ENCODE assay signal across 26 cellular contexts in genomic region chr3:183484676-183485075, GRCh38. TPM values are rescaled to one million over a fixed set of nuclear protein-coding genes. Genes with fewer than 3 reads are reported as not detected.
DNase-seq lines count a peak whose midpoint lies in the region; ATAC-seq and TF ChIP-seq lines count a peak whose summit lies in the region.
"Had no signal": no experiment of that assay in that cellular context is flagged by ENCODE, and none has a peak within 500 bp of the region (broad histone marks: within the 10 kb centered on the region; RNA-seq: fewer than 3 reads in every experiment).

No MANE protein-coding gene starts in this region.

- H3K9me3 ChIP-seq in endodermal cell (ENCODE audit: control insufficient read depth, low read length) (no peaks in the 10 kb centered on the region), heart right ventricle (no peaks in the 10 kb centered on the region)
- H3K9me3 ChIP-seq: sigmoid colon, SJSA1 had no signal

- H3K27ac Mint-ChIP-seq in HFFc6 (peak overlapping the region; percentile 41), endodermal cell (peak overlapping the region; percentile 55)
- peak overlapping the region; percentile 61 for H3K27ac Mint-ChIP-seq in stimulated activated memory B cell treated with anti-CD40 and anti-IgM and Interleukin-4, amounts not matched to agents 10 μg/mL and 1 μg/mL and 100 μg/mL, for 72 hours
- H3K27ac Mint-ChIP-seq: activated CD4-positive, alpha-beta T cell treated with anti-CD3 and anti-CD28 coated beads, Interleukin-2, amount 10 ng/mL, durations not matched to agents 24 days and 14 days had no signal

- 100% methylated on average over 1 of the region's 1 CpG for WGBS in endodermal cell (ENCODE audit: insufficient coverage in 1 of 2, insufficient read length in 1 of 2), 2 experiments
- WGBS in heart right ventricle, 2 donors: 83 to 92% methylated on average over 1 of the region's 1 CpG

- H3K4me1 ChIP-seq in endodermal cell (ENCODE audit: control insufficient read depth, insufficient read depth, low read length) (peaks cover 12% of the 10 kb centered on the region), heart right ventricle (peaks cover 0 to 26% (median 6%) of the 10 kb centered on the region in 9 donors)
- H3K4me1 ChIP-seq: sigmoid colon, SJSA1 had no signal

- H3K27me3 Mint-ChIP-seq in HFFc6 (ENCODE audit: insufficient read depth) (peaks cover 11% of the 10 kb centered on the region), endodermal cell (ENCODE audit: insufficient read depth) (peaks cover 2% of the 10 kb centered on the region)
- H3K27me3 Mint-ChIP-seq in stimulated activated memory B cell treated with anti-CD40 and anti-IgM and Interleukin-4, amounts not matched to agents 10 μg/mL and 1 μg/mL and 100 μg/mL, for 72 hours: no peaks in the 10 kb centered on the region
- H3K27me3 Mint-ChIP-seq: activated CD4-positive, alpha-beta T cell treated with anti-CD3 and anti-CD28 coated beads, Interleukin-2, amount 10 ng/mL, durations not matched to agents 24 days and 14 days; activated naive CD8-positive, alpha-beta T cell had no signal

- H3K36me3 Mint-ChIP-seq in HFFc6 (ENCODE audit: low read depth) (0 out of 2 replicates have a peak, but pooled peaks cover 5% of the 10 kb centered on the region), endodermal cell (ENCODE audit: low read depth) (no peaks in the 10 kb centered on the region)
- peaks cover 6% of the 10 kb centered on the region for H3K36me3 Mint-ChIP-seq in stimulated activated memory B cell treated with anti-CD40 and anti-IgM and Interleukin-4, amounts not matched to agents 10 μg/mL and 1 μg/mL and 100 μg/mL, for 72 hours
- H3K36me3 Mint-ChIP-seq: activated naive CD8-positive, alpha-beta T cell had no signal

- H3K4me3 ChIP-seq in endodermal cell (ENCODE audit: low read length) (no peak overlapping the region), heart right ventricle (no peak overlapping the region)
- H3K4me3 ChIP-seq: GM23248, sigmoid colon, SJSA1 had no signal

- H3K9me3 Mint-ChIP-seq in HFFc6: no peaks in the 10 kb centered on the region
- no peaks in the 10 kb centered on the region for H3K9me3 Mint-ChIP-seq in endodermal cell
- no peaks in the 10 kb centered on the region for H3K9me3 Mint-ChIP-seq in stimulated activated memory B cell treated with anti-CD40 and anti-IgM and Interleukin-4, amounts not matched to agents 10 μg/mL and 1 μg/mL and 100 μg/mL, for 72 hours
- H3K9me3 Mint-ChIP-seq: activated CD4-positive, alpha-beta T cell treated with anti-CD3 and anti-CD28 coated beads, Interleukin-2, amount 10 ng/mL, durations not matched to agents 24 days and 14 days; CD8-positive, alpha-beta memory T cell had no signal

- H3K36me3 ChIP-seq in endodermal cell (ENCODE audit: control insufficient read depth, insufficient read depth, low read length) (no peaks in the 10 kb centered on the region), heart right ventricle (no peaks in the 10 kb centered on the region)
- H3K36me3 ChIP-seq: sigmoid colon, SJSA1, WERI-Rb-1 had no signal

- no peak overlapping the region for H3K9ac ChIP-seq in endodermal cell (ENCODE audit: extremely low read depth, low read length, poor library complexity, severe bottlenecking)
- H3K9ac ChIP-seq: GM23248 had no signal

- no peak overlapping the region for H3K4me3 Mint-ChIP-seq in HFFc6
- H3K4me3 Mint-ChIP-seq in endodermal cell: no peak overlapping the region
- H3K4me3 Mint-ChIP-seq in stimulated activated memory B cell treated with anti-CD40 and anti-IgM and Interleukin-4, amounts not matched to agents 10 μg/mL and 1 μg/mL and 100 μg/mL, for 72 hours: no peak overlapping the region
- H3K4me3 Mint-ChIP-seq: activated CD4-positive, alpha-beta T cell treated with anti-CD3 and anti-CD28 coated beads, Interleukin-2, amount 10 ng/mL, durations not matched to agents 24 days and 14 days; activated naive CD8-positive, alpha-beta T cell had no signal

- no peak for ATAC-seq in stimulated activated memory B cell treated with anti-CD40 and anti-IgM and Interleukin-4, amounts not matched to agents 10 μg/mL and 1 μg/mL and 100 μg/mL, for 72 hours
- no peak for ATAC-seq in heart right ventricle
- ATAC-seq: left colon had no signal

- DNase-seq in activated CD8-positive, alpha-beta memory T cell treated with anti-CD3 and anti-CD28 coated beads, Interleukin-2, amount 50 U/mL, for 48 hours: peak; percentile 26
- no peak for DNase-seq in activated CD8-positive, alpha-beta memory T cell treated with anti-CD3 and anti-CD28 coated beads for 24 hours
- DNase-seq in HFFc6 (no peak), endodermal cell (peak; percentile 6), T-helper 9 cell (no peak), heart right ventricle (no peak), hippocampal formation (lab: John Stamatoyannopoulos, UW) (no peak)
- DNase-seq: activated CD4-positive, alpha-beta T cell treated with anti-CD3 and anti-CD28 coated beads, Interleukin-2, amount 10 ng/mL, durations not matched to agents 24 days and 14 days; anterior cingulate cortex; CD8-positive, alpha-beta memory T cell; effector CD4-positive, alpha-beta T cell; GM23248; KBM-7; left colon; NCI-H1092 treated with DMSO at 0.1 percent for 48 hours; NCI-H187; NCI-H2171; NCI-H82; sigmoid colon; stimulated activated CD4-positive, alpha-beta T cell treated with anti-CD3 and anti-CD28 coated beads, Interleukin-4, amount 100 ng/mL, for 1 hour; substantia nigra; WERI-Rb-1 had no signal

- no peaks in the 10 kb centered on the region for H3K27me3 ChIP-seq in endodermal cell (ENCODE audit: control insufficient read depth, insufficient read depth, low read length, poor library complexity, severe bottlenecking)
- no peaks in the 10 kb centered on the region for H3K27me3 ChIP-seq in heart right ventricle
- H3K27me3 ChIP-seq: sigmoid colon, SJSA1 had no signal

- peaks cover 41% of the 10 kb centered on the region for H3K4me1 Mint-ChIP-seq in HFFc6 (ENCODE audit: low read depth)
- peaks cover 27% of the 10 kb centered on the region for H3K4me1 Mint-ChIP-seq in endodermal cell
- peaks cover 45% of the 10 kb centered on the region for H3K4me1 Mint-ChIP-seq in stimulated activated memory B cell treated with anti-CD40 and anti-IgM and Interleukin-4, amounts not matched to agents 10 μg/mL and 1 μg/mL and 100 μg/mL, for 72 hours
- H3K4me1 Mint-ChIP-seq: CD8-positive, alpha-beta memory T cell had no signal

- intact Hi-C loops in heart right ventricle (cut with DNase I): no loop called here

- TF ChIP-seq CTCF in HFFc6 (IDR thresholded peaks at IDR 0.05): no peak
- TF ChIP-seq CTCF in endodermal cell (conservative IDR thresholded peaks at IDR 0.05): no peak
- TF ChIP-seq CTCF in heart right ventricle (IDR thresholded peaks at IDR 0.05): no peak

- H3K27ac ChIP-seq in endodermal cell (ENCODE audit: low read depth, low read length) (no peak overlapping the region), heart right ventricle (no peak overlapping the region)
- H3K27ac ChIP-seq: RWPE1, sigmoid colon, SJSA1, WERI-Rb-1 had no signal

RNA-seq across cellular contexts. Expression of gene MCF2L2, which starts 56.3 kb away (rescaled TPM):
- total RNA-seq in HFFc6 (2021; fragmentation: NEBNext Ultra II Directional; extraction: Animal tissue kit (Norgen Biotek cat#: 25700)): under 1 TPM in 1 of 6 experiments, not detected in 5; 0.14 TPM
- total RNA-seq in endodermal cell (10 to 100 TPM; 72.6 to 86.5 TPM), heart right ventricle (1 to 10 TPM in 2 of 10 donors, under 1 TPM in 7, not detected in 1; 0.14 to 1.5 (median 0.49) TPM)
- polyA plus RNA-seq in endodermal cell (2013, experiment 1 of 2): 21.3 TPM
- 22.1 TPM for polyA plus RNA-seq in endodermal cell (2013, experiment 2 of 2)
- under 1 TPM; 0.09 to 0.37 TPM for polyA plus RNA-seq in heart right ventricle
- total RNA-seq: GM23248 had no signal
- polyA plus RNA-seq: GM23248 had no signal

Comparison
In these comparisons a context has a peak if more than half of its experiments do, and no peak if none do; other contexts are left out.
1. DNase-seq: peak in activated CD8-positive, alpha-beta memory T cell treated with anti-CD3 and anti-CD28 coated beads, Interleukin-2, amount 50 U/mL, for 48 hours (single experiment) and endodermal cell (single experiment); none in activated CD8-positive, alpha-beta memory T cell treated with anti-CD3 and anti-CD28 coated beads for 24 hours (single experiment), HFFc6 (single experiment), T-helper 9 cell (single experiment), heart right ventricle (0 of 2) and hippocampal formation (0 of 2).
2. RNA of gene MCF2L2, which starts 56.3 kb away (total RNA-seq): 72.6 to 86.5 TPM in endodermal cell; 0.14 to 1.5 TPM in heart right ventricle and 0.14 TPM in HFFc6; every median in the first group is over 10 times any median in the second.
3. Peak in every context shown above with its lines, with median percentiles within 50 percentile points of each other: H3K27ac Mint-ChIP-seq.